ENCODE assay signal across 19 cellular contexts in the genomic region with DNA sequence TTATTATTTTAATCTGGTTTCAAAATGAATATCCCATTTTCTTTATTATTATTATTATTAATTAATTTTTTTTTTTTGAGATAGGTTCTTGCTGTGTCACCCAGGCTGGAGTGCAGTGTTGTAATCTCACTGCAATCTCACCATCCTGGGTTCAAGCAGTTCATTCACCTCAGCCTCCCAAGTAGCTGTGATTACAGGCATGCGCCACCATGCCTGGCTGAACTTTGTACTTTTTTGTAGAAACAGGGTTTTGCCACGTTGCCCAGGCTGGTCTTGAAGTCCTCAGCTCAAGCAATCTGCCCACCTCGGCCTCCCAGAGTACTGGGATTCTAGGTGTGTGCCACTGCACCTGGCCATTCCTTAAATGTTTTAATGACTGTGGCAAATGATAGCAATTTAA.
"Had no signal": no experiment of that assay in that cellular context is flagged by ENCODE, and none has a peak within 500 bp of the region (broad histone marks: within the 10 kb centered on the region; RNA-seq: fewer than 3 reads in every experiment).

No MANE protein-coding gene starts in this region.

- H3K27me3 Mint-ChIP-seq: activated B cell treated with CpG ODN at 0.5 μM for 24 hours; activated naive CD8-positive, alpha-beta T cell treated with anti-CD3 and anti-CD28 coated beads, Interleukin-2, amount 10 ng/mL, durations not matched to agents 7 days and 5 days; naive thymus-derived CD8-positive, alpha-beta T cell; stimulated activated naive CD8-positive, alpha-beta T cell treated with anti-CD3 and anti-CD28 coated beads, Interleukin-15, amount 100 ng/mL, for 72 hours had no signal

- H3K4me3 ChIP-seq: right atrium auricular region, transverse colon, uterus had no signal

- H3K9me3 ChIP-seq: right atrium auricular region, transverse colon, uterus had no signal

- H3K4me3 Mint-ChIP-seq: activated B cell treated with CpG ODN at 0.5 μM for 24 hours; activated naive CD4-positive, alpha-beta T cell treated with anti-CD3 and anti-CD28 coated beads for 36 hours; activated naive CD8-positive, alpha-beta T cell treated with anti-CD3 and anti-CD28 coated beads, Interleukin-2, amount 10 ng/mL, durations not matched to agents 7 days and 5 days; activated T-cell treated with anti-CD3 and anti-CD28 coated beads, Interleukin-2, amount 50 U/mL, for 72 hours; naive thymus-derived CD8-positive, alpha-beta T cell; stimulated activated effector memory CD8-positive, alpha-beta T cell treated with anti-CD3 and anti-CD28 coated beads, Interleukin-12 subunit alpha, Interleukin-12 subunit beta, amount 100 ng/mL, for 72 hours; stimulated activated naive CD8-positive, alpha-beta T cell treated with anti-CD3 and anti-CD28 coated beads, Interleukin-15, amount 100 ng/mL, for 72 hours; T-helper 1 cell treated with Interleukin-12 subunit alpha and Interleukin-12 subunit beta and Interleukin-4 antibody, amounts not matched to agents 30 μg/mL and 1 μg/mL, for 36 hours had no signal

- H3K27ac ChIP-seq: epithelial cell of prostate, uterus had no signal

- H3K9me3 Mint-ChIP-seq: activated B cell treated with CpG ODN at 0.5 μM for 24 hours; activated naive CD4-positive, alpha-beta T cell treated with anti-CD3 and anti-CD28 coated beads for 36 hours; activated naive CD8-positive, alpha-beta T cell treated with anti-CD3 and anti-CD28 coated beads, Interleukin-2, amount 10 ng/mL, durations not matched to agents 7 days and 5 days; activated T-cell treated with anti-CD3 and anti-CD28 coated beads, Interleukin-2, amount 50 U/mL, for 72 hours; naive thymus-derived CD8-positive, alpha-beta T cell; stimulated activated effector memory CD8-positive, alpha-beta T cell treated with anti-CD3 and anti-CD28 coated beads, Interleukin-12 subunit alpha, Interleukin-12 subunit beta, amount 100 ng/mL, for 72 hours; stimulated activated naive CD8-positive, alpha-beta T cell treated with anti-CD3 and anti-CD28 coated beads, Interleukin-15, amount 100 ng/mL, for 72 hours; T-helper 1 cell treated with Interleukin-12 subunit alpha and Interleukin-12 subunit beta and Interleukin-4 antibody, amounts not matched to agents 30 μg/mL and 1 μg/mL, for 36 hours had no signal

- H3K27ac Mint-ChIP-seq: activated B cell treated with CpG ODN at 0.5 μM for 24 hours; activated naive CD4-positive, alpha-beta T cell treated with anti-CD3 and anti-CD28 coated beads for 36 hours; activated T-cell treated with anti-CD3 and anti-CD28 coated beads, Interleukin-2, amount 50 U/mL, for 72 hours; stimulated activated effector memory CD8-positive, alpha-beta T cell treated with anti-CD3 and anti-CD28 coated beads, Interleukin-12 subunit alpha, Interleukin-12 subunit beta, amount 100 ng/mL, for 72 hours; T-helper 1 cell treated with Interleukin-12 subunit alpha and Interleukin-12 subunit beta and Interleukin-4 antibody, amounts not matched to agents 30 μg/mL and 1 μg/mL, for 36 hours had no signal

- H3K27me3 ChIP-seq: right atrium auricular region, transverse colon, uterus had no signal

- DNase-seq: activated B cell treated with CpG ODN at 0.5 μM for 24 hours; activated CD4-positive, alpha-beta T cell treated with anti-CD3 and anti-CD28 coated beads for 4 hours; activated CD4-positive, alpha-beta T cell treated with anti-CD3 and anti-CD28 coated beads, Interleukin-2, amount 50 U/mL, for 48 hours; activated effector memory CD4-positive, alpha-beta T cell treated with Interleukin-2 at 50 U/mL for 16 hours; activated naive CD4-positive, alpha-beta T cell treated with anti-CD3 and anti-CD28 coated beads for 36 hours; activated naive CD8-positive, alpha-beta T cell treated with anti-CD3 and anti-CD28 coated beads, Interleukin-2, amount 10 ng/mL, durations not matched to agents 7 days and 5 days; activated T-cell treated with anti-CD3 and anti-CD28 coated beads, Interleukin-2, amount 50 U/mL, for 72 hours; amniotic stem cell; kidney; naive thymus-derived CD8-positive, alpha-beta T cell; stimulated activated CD4-positive, alpha-beta T cell treated with anti-CD3 and anti-CD28 coated beads, Interleukin-2, amount 100 ng/mL, for 24 hours; stimulated activated naive CD8-positive, alpha-beta T cell treated with anti-CD3 and anti-CD28 coated beads, Interleukin-15, amount 100 ng/mL, for 72 hours; T1000; transverse colon; uterus had no signal

- H3K36me3 ChIP-seq: right atrium auricular region, transverse colon, uterus had no signal

- ATAC-seq: activated T-cell treated with anti-CD3 and anti-CD28 coated beads, Interleukin-2, amount 50 U/mL, for 72 hours; naive thymus-derived CD8-positive, alpha-beta T cell; stimulated activated effector memory CD8-positive, alpha-beta T cell treated with anti-CD3 and anti-CD28 coated beads, Interleukin-12 subunit alpha, Interleukin-12 subunit beta, amount 100 ng/mL, for 72 hours; stimulated activated naive CD8-positive, alpha-beta T cell treated with anti-CD3 and anti-CD28 coated beads, Interleukin-15, amount 100 ng/mL, for 72 hours had no signal
